ENCODE assay signal across 8 cellular contexts in genomic region chr9:33290994-33291397, GRCh38. TPM values are rescaled to one million over a fixed set of nuclear protein-coding genes. Genes with fewer than 3 reads are reported as not detected.
A peak's percentile ranks its signal among the peaks of the same experiment; 100 is the strongest.
DNase-seq lines count a peak whose midpoint lies in the region; ATAC-seq and TF ChIP-seq lines count a peak whose summit lies in the region.

No MANE protein-coding gene starts in this region.

- DNase-seq in AG09309 (ENCODE audit: low read depth) (peak; percentile 64), adrenal gland (no peak), left lung (no peak), thyroid gland (no peak), middle frontal gyrus (ENCODE audit: extremely low spot score, low spot score) (no peak), left colon (no peak), retina (no peak)

- ATAC-seq in left lung (no peak), left colon (no peak)

- TF ChIP-seq CTCF in AG09309 (IDR thresholded peaks at IDR 0.05; ENCODE audit: control insufficient read depth, insufficient read depth, low read depth, low read length, missing control alignments) (no peak), HEK293 (tag by site-specific recombination; IDR thresholded peaks at IDR 0.05) (0 out of 2 replicates have a peak, but pooled peaks have one; percentile 8), adrenal gland (IDR thresholded peaks at IDR 0.05) (no peak), left lung (IDR thresholded peaks at IDR 0.05) (no peak), thyroid gland (IDR thresholded peaks at IDR 0.05) (no peak)

- no peaks in the 10 kb centered on the region for H3K27me3 ChIP-seq in adrenal gland
- H3K27me3 ChIP-seq in left lung, result no peaks in the 10 kb centered on the region
- no peaks in the 10 kb centered on the region for H3K27me3 ChIP-seq in thyroid gland

- peak overlapping the region; percentile 87 for H3K27ac ChIP-seq in HEK293 (ENCODE audit: extremely low read depth, low read depth, low read length)
- peak overlapping the region; percentile 97 to 100 (median 99) for H3K27ac ChIP-seq in adrenal gland
- peak overlapping the region; percentile 99 to 100 for H3K27ac ChIP-seq in left lung
- H3K27ac ChIP-seq in thyroid gland, result peak overlapping the region; percentile 97 to 99 (median 98)

- H3K36me3 ChIP-seq in HEK293 (ENCODE audit: control insufficient read depth in 2 of 2, insufficient read depth in 1 of 2, low read length in 2 of 2), result peaks cover 0 to 43% of the 10 kb centered on the region in 2 experiments; a peak in 2 of 3 replicates
- H3K36me3 ChIP-seq in adrenal gland (replicated peaks in 1 of 2), result peaks cover 0 to 19% of the 10 kb centered on the region in 2 donors
- H3K36me3 ChIP-seq in left lung, result peaks cover 0 to 31% of the 10 kb centered on the region in 2 donors
- H3K36me3 ChIP-seq in thyroid gland, result peaks cover 7 to 10% of the 10 kb centered on the region in 2 donors

- CTCF ChIA-PET in HEK293 (lab: Yijun Ruan, JAX), result interaction anchor here (1.3 to 1.4 kb wide), 4 partner anchors 19 to 175 kb away, joined by 3 to 6 read pairs (median 4); no protein-coding TSS in a partner anchor

- intact Hi-C loops in adrenal gland (cut with DNase I) (loop anchor here in 1 of 2 donors (10.0 kb wide), 1 partner anchor 56 kb away; no protein-coding TSS in a partner anchor), left lung (cut with DNase I) (no loop called here), thyroid gland (cut with DNase I) (no loop called here), left colon (cut with DNase I, micrococcal nuclease) (no loop called here)

- H3K9me3 ChIP-seq in HEK293 (ENCODE audit: control insufficient read depth, insufficient read depth, low read depth, low read length) (no peaks in the 10 kb centered on the region), adrenal gland (replicated peaks in 1 of 3) (no peaks in the 10 kb centered on the region), left lung (no peaks in the 10 kb centered on the region), thyroid gland (no peaks in the 10 kb centered on the region)

- peak overlapping the region; percentile 82 for H3K4me3 ChIP-seq in AG09309 (ENCODE audit: control insufficient read depth, low read depth, low read length)
- peak overlapping the region; percentile 84 for H3K4me3 ChIP-seq in HEK293 (ENCODE audit: low read depth, low read length)
- H3K4me3 ChIP-seq in adrenal gland, result peak overlapping the region; percentile 66 to 95 (median 80)
- peak overlapping the region; percentile 83 to 87 for H3K4me3 ChIP-seq in left lung
- H3K4me3 ChIP-seq in thyroid gland (replicated peaks in 1 of 3), result peak overlapping the region; percentile 31 to 82 (median 71)

- WGBS in adrenal gland, 4 donors, result 11 to 26% (median 14%) methylated on average over 6 to 10 of the region's 10 CpGs
- 18 to 23% methylated on average over 7 of the region's 10 CpGs for WGBS in thyroid gland, 2 donors

- TF ChIP-seq POLR2A in adrenal gland (IDR thresholded peaks at IDR 0.05) (no peak), thyroid gland (IDR thresholded peaks at IDR 0.05) (no peak)

- POLR2A ChIA-PET in HEK293 (lab: Yijun Ruan, JAX), result interaction anchor here (1.2 to 2.1 kb wide), 8 partner anchors 17 to 274 kb away, joined by 3 to 15 read pairs (median 7); partner anchors contain the start of genes ANKRD18B, BAG1, CHMP5 and DNAJA1

- H3K4me1 ChIP-seq in HEK293 (ENCODE audit: control insufficient read depth, insufficient read depth, low read length), result no peaks in the 10 kb centered on the region
- H3K4me1 ChIP-seq in adrenal gland (replicated peaks in 1 of 2), result peaks cover 13 to 36% of the 10 kb centered on the region in 2 donors
- H3K4me1 ChIP-seq in left lung, result peaks cover 0 to 63% of the 10 kb centered on the region in 2 donors
- peaks cover 22 to 39% of the 10 kb centered on the region in 2 donors for H3K4me1 ChIP-seq in thyroid gland

TF ChIP-seq in HEK293, 187 proteins besides CTCF, POLR2A, EP300 and RAD21 (continues in another document):
- TF ChIP-seq ZNF423 (tag by site-specific recombination; IDR thresholded peaks at IDR 0.05), result no peak
- TF ChIP-seq ZBTB48 (tag by site-specific recombination; IDR thresholded peaks at IDR 0.05), result no peak
- TF ChIP-seq ZNF777 (tag by site-specific recombination; IDR thresholded peaks at IDR 0.05; ENCODE audit: borderline replicate concordance), result no peak
- no peak for TF ChIP-seq ZNF23 (tag by site-specific recombination; IDR thresholded peaks at IDR 0.05; ENCODE audit: borderline replicate concordance)
- no peak for TF ChIP-seq ZNF585B (tag by site-specific recombination; IDR thresholded peaks at IDR 0.05)
- no peak for TF ChIP-seq ZBTB8A (tag by site-specific recombination; IDR thresholded peaks at IDR 0.05)
- TF ChIP-seq ZNF48 (tag by site-specific recombination; IDR thresholded peaks at IDR 0.05), result no peak
- TF ChIP-seq ZNF214 (tag by site-specific recombination; IDR thresholded peaks at IDR 0.05; ENCODE audit: borderline replicate concordance), result no peak
- TF ChIP-seq KLF17 (tag by site-specific recombination; IDR thresholded peaks at IDR 0.05), result peak; percentile 8; the same call in 1 of the 2 replicates
- TF ChIP-seq ZNF157 (tag by site-specific recombination; IDR thresholded peaks at IDR 0.05), result no peak
- TF ChIP-seq ZNF16 (tag by site-specific recombination; IDR thresholded peaks at IDR 0.05; ENCODE audit: low read depth), result no peak
- TF ChIP-seq ZNF654 (tag by site-specific recombination; IDR thresholded peaks at IDR 0.05; ENCODE audit: low read depth), result no peak
- TF ChIP-seq ZNF146 (tag by site-specific recombination; IDR thresholded peaks at IDR 0.05), result no peak
- no peak for TF ChIP-seq ZBTB20 (tag by site-specific recombination; IDR thresholded peaks at IDR 0.05)
- no peak for TF ChIP-seq ZNF37A (tag by site-specific recombination; IDR thresholded peaks at IDR 0.05)
- no peak for TF ChIP-seq PATZ1 (tag by site-specific recombination; IDR thresholded peaks at IDR 0.05)
- TF ChIP-seq SP3 (tag by site-specific recombination; IDR thresholded peaks at IDR 0.05), result no peak
- no peak for TF ChIP-seq ZBTB17 (tag by site-specific recombination; IDR thresholded peaks at IDR 0.05)
- no peak for TF ChIP-seq PRDM4 (tag by site-specific recombination; IDR thresholded peaks at IDR 0.05)

RNA-seq across cellular contexts. Expression of gene NFX1, which starts 0.7 kb away (rescaled TPM):
- total RNA-seq in adrenal gland, result 10 to 100 TPM; 20.8 to 44.4 (median 32.2) TPM
- 10 to 100 TPM; 17.5 to 41.1 (median 20.5) TPM for polyA plus RNA-seq in adrenal gland
- total RNA-seq in left lung, result 10 to 100 TPM; 32.0 to 39.3 TPM
- total RNA-seq in thyroid gland, result 10 to 100 TPM; 44.7 to 65.3 (median 49.8) TPM
- total RNA-seq in left colon, result 10 to 100 TPM; 35.2 to 38.3 TPM

RNA-seq across cellular contexts. Expression of gene CHMP5, which starts 26.1 kb away (rescaled TPM):
- total RNA-seq in adrenal gland (10 to 100 TPM; 52.4 to 90.0 (median 64.3) TPM), left lung (10 to 100 TPM; 67.4 to 79.3 TPM), thyroid gland (10 to 100 TPM; 55.1 to 78.2 (median 60.3) TPM), left colon (100 to 1,000 TPM in 1 of 2 donors, 10 to 100 TPM in 1; 81.0 to 106 TPM)
- 100 to 1,000 TPM in 1 of 3 donors, 10 to 100 TPM in 2; 35.6 to 107 (median 49.5) TPM for polyA plus RNA-seq in adrenal gland

RNA-seq across cellular contexts. Expression of gene BAG1, which starts 26.5 kb away (rescaled TPM):
- 100 to 1,000 TPM in 3 of 8 donors, 10 to 100 TPM in 5; 46.9 to 141 (median 81.2) TPM for total RNA-seq in adrenal gland
- 10 to 100 TPM; 52.7 to 94.2 (median 55.0) TPM for polyA plus RNA-seq in adrenal gland
- total RNA-seq in left lung, result 100 to 1,000 TPM; 103 to 111 TPM
- 100 to 1,000 TPM in 2 of 4 donors, 10 to 100 TPM in 2; 72.0 to 135 (median 99.3) TPM for total RNA-seq in thyroid gland
- 100 to 1,000 TPM; 159 to 163 TPM for total RNA-seq in left colon

RNA-seq across cellular contexts. Expression of gene SPINK4, which starts 51.0 kb away (rescaled TPM):
- total RNA-seq in adrenal gland, result 1 to 10 TPM in 2 of 8 donors, not detected in 6; 1.7 to 5.0 TPM
- polyA plus RNA-seq in adrenal gland, result 1 to 10 TPM in 2 of 3 donors, not detected in 1; 1.8 to 4.3 TPM
- not detected for total RNA-seq in left lung
- not detected for total RNA-seq in thyroid gland
- 100 to 1,000 TPM in 1 of 2 donors, 10 to 100 TPM in 1; 13.9 to 146 TPM for total RNA-seq in left colon
